In genomic region chr10:128275405-128275804, GRCh38 we compare ENCODE assay signal across 18 cellular contexts.
DNase-seq lines count a peak whose midpoint lies in the region; ATAC-seq and TF ChIP-seq lines count a peak whose summit lies in the region.
"Had no signal": no experiment of that assay in that cellular context is flagged by ENCODE, and none has a peak within 500 bp of the region (broad histone marks: within the 10 kb centered on the region; RNA-seq: fewer than 3 reads in every experiment).

No MANE protein-coding gene starts in this region.

- no peaks in the 10 kb centered on the region for H3K79me1 ChIP-seq in neuronal stem cell (ENCODE audit: low read depth, low read length)

- H3K27me3 Mint-ChIP-seq in T-helper 2 cell treated with Interferon-gamma antibody and Interleukin-4, amounts not matched to agents 5 μg/mL and 100 μg/mL, for 36 hours (ENCODE audit: low read depth): peaks cover 46% of the 10 kb centered on the region
- peaks cover 55% of the 10 kb centered on the region for H3K27me3 Mint-ChIP-seq in activated naive CD8-positive, alpha-beta T cell treated with anti-CD3 and anti-CD28 coated beads for 36 hours
- H3K27me3 Mint-ChIP-seq in stimulated activated memory B cell treated with anti-CD40 and anti-IgM and Interleukin-4, amounts not matched to agents 10 μg/mL and 1 μg/mL and 100 μg/mL, for 72 hours: peaks cover 66% of the 10 kb centered on the region

- peaks cover 7% of the 10 kb centered on the region for H3K4me1 Mint-ChIP-seq in T-helper 2 cell treated with Interferon-gamma antibody and Interleukin-4, amounts not matched to agents 5 μg/mL and 100 μg/mL, for 36 hours (ENCODE audit: low read depth)
- H3K4me1 Mint-ChIP-seq in activated naive CD8-positive, alpha-beta T cell treated with anti-CD3 and anti-CD28 coated beads for 36 hours: peaks cover 10% of the 10 kb centered on the region
- peaks cover 9% of the 10 kb centered on the region for H3K4me1 Mint-ChIP-seq in stimulated activated memory B cell treated with anti-CD40 and anti-IgM and Interleukin-4, amounts not matched to agents 10 μg/mL and 1 μg/mL and 100 μg/mL, for 72 hours

- H3K4me1 ChIP-seq in MM.1S (ENCODE audit: low read length) (peaks cover 19% of the 10 kb centered on the region), neuronal stem cell (ENCODE audit: control insufficient read depth in 2 of 2, insufficient read depth in 1 of 2, low read depth in 1 of 2, low read length in 2 of 2) (peaks cover 0 to 3% of the 10 kb centered on the region in 2 donors)
- H3K4me1 ChIP-seq: Peyer's patch, right lobe of liver, uterus had no signal

- no peaks in the 10 kb centered on the region for H3K9me3 Mint-ChIP-seq in T-helper 2 cell treated with Interferon-gamma antibody and Interleukin-4, amounts not matched to agents 5 μg/mL and 100 μg/mL, for 36 hours
- no peaks in the 10 kb centered on the region for H3K9me3 Mint-ChIP-seq in activated naive CD8-positive, alpha-beta T cell treated with anti-CD3 and anti-CD28 coated beads for 36 hours
- H3K9me3 Mint-ChIP-seq in stimulated activated memory B cell treated with anti-CD40 and anti-IgM and Interleukin-4, amounts not matched to agents 10 μg/mL and 1 μg/mL and 100 μg/mL, for 72 hours: no peaks in the 10 kb centered on the region

- TF ChIP-seq CTCF in MM.1S (IDR thresholded peaks at IDR 0.05; ENCODE audit: low read length) (no peak; the same call in 1 of the 2 replicates), brain microvascular endothelial cell (IDR thresholded peaks at IDR 0.05; ENCODE audit: low read depth, low read length, missing control alignments) (no peak)

- no peak overlapping the region for H4K8ac ChIP-seq in neuronal stem cell (ENCODE audit: low read depth, low read length)

- no peak overlapping the region for H3K9ac ChIP-seq in MM.1S (ENCODE audit: low read length)
- H3K9ac ChIP-seq in neuronal stem cell (ENCODE audit: low read depth, low read length, poor library complexity): no peak overlapping the region

- in situ Hi-C loops in brain microvascular endothelial cell (cut with HindIII; ENCODE audit: low pct_ligation_motif_present, low sequenced_read_pairs): no loop called here

- H3F3A ChIP-seq in MM.1S (ENCODE audit: insufficient read depth, low read length): no peaks in the 10 kb centered on the region

- DNase-seq in T-helper 2 cell treated with Interferon-gamma antibody and Interleukin-4, amounts not matched to agents 5 μg/mL and 100 μg/mL, for 36 hours (ENCODE audit: low spot score): no peak
- DNase-seq in T-helper 2 cell (no peak), MM.1S (no peak), neuronal stem cell (ENCODE audit: low spot score) (no peak), brain microvascular endothelial cell (no peak)
- no peak for DNase-seq in activated naive CD8-positive, alpha-beta T cell treated with anti-CD3 and anti-CD28 coated beads for 36 hours
- DNase-seq: activated CD4-positive, alpha-beta T cell treated with anti-CD3 and anti-CD28 coated beads, Interleukin-2, amount 50 U/mL, for 1 hour; activated gamma-delta T cell treated with Interleukin-2 at 50 U/mL for 16 hours; EL; foreskin melanocyte; NCI-H510A treated with DMSO at 0.1 percent for 48 hours; Peyer's patch; right lobe of liver; uterus had no signal

- WGBS in neuronal stem cell (ENCODE audit: extremely low coverage in 2 of 2, insufficient read length in 2 of 2, insufficient replicate concordance in 1 of 2), 2 donors: no CpG with 5 or more reads among the region's 11 CpGs

- no peak for ATAC-seq in stimulated activated memory B cell treated with anti-CD40 and anti-IgM and Interleukin-4, amounts not matched to agents 10 μg/mL and 1 μg/mL and 100 μg/mL, for 72 hours
- no peak for ATAC-seq in HG03159 (IDR thresholded peaks at IDR 0.05; ENCODE audit: unreplicated experiment)

- no peak overlapping the region for H3K27ac Mint-ChIP-seq in T-helper 2 cell treated with Interferon-gamma antibody and Interleukin-4, amounts not matched to agents 5 μg/mL and 100 μg/mL, for 36 hours
- H3K27ac Mint-ChIP-seq in activated naive CD8-positive, alpha-beta T cell treated with anti-CD3 and anti-CD28 coated beads for 36 hours: no peak overlapping the region
- H3K27ac Mint-ChIP-seq in stimulated activated memory B cell treated with anti-CD40 and anti-IgM and Interleukin-4, amounts not matched to agents 10 μg/mL and 1 μg/mL and 100 μg/mL, for 72 hours: no peak overlapping the region

- H3K27ac ChIP-seq in MM.1S (ENCODE audit: low read length) (no peak overlapping the region), neuronal stem cell (replicated peaks; ENCODE audit: low read length) (no peak overlapping the region), brain microvascular endothelial cell (no peak overlapping the region)
- H3K27ac ChIP-seq: neutrophil, Peyer's patch, right lobe of liver, uterus had no signal

- H3K36me3 ChIP-seq in MM.1S (replicated peaks; ENCODE audit: insufficient read depth, low read length) (no peaks in the 10 kb centered on the region), neuronal stem cell (replicated peaks in 1 of 2; ENCODE audit: control insufficient read depth in 2 of 2, insufficient read depth in 2 of 2, low read length in 2 of 2) (no peaks in the 10 kb centered on the region), brain microvascular endothelial cell (replicated peaks) (no peaks in the 10 kb centered on the region)
- H3K36me3 ChIP-seq: neutrophil, Peyer's patch, right lobe of liver, uterus had no signal

- H3K79me2 ChIP-seq in MM.1S (ENCODE audit: low read length): no peaks in the 10 kb centered on the region

- no peak overlapping the region for H4K91ac ChIP-seq in neuronal stem cell (ENCODE audit: low read depth, low read length, poor library complexity)

- no peak overlapping the region for H3K23ac ChIP-seq in neuronal stem cell (ENCODE audit: low read depth, low read length, poor library complexity)

- H3K4me3 ChIP-seq in MM.1S (ENCODE audit: low read length) (no peak overlapping the region), neuronal stem cell (ENCODE audit: low read length in 2 of 2) (no peak overlapping the region), brain microvascular endothelial cell (ENCODE audit: low read depth, low read length) (no peak overlapping the region)
- H3K4me3 ChIP-seq: lung, Peyer's patch, right lobe of liver, uterus had no signal

- no peak overlapping the region for H2AK5ac ChIP-seq in neuronal stem cell (ENCODE audit: low read depth, low read length)

- no peaks in the 10 kb centered on the region for H4K20me1 ChIP-seq in MM.1S (ENCODE audit: insufficient read depth, low read length)

- H2AFZ ChIP-seq in MM.1S (ENCODE audit: low read length) (0 out of 2 replicates have a peak overlapping the region, but pooled peaks have one; percentile 10), neuronal stem cell (ENCODE audit: low read length) (no peak overlapping the region)

- H2BK15ac ChIP-seq in neuronal stem cell (ENCODE audit: low read length): no peak overlapping the region

- H3K14ac ChIP-seq in neuronal stem cell (ENCODE audit: low read length): no peak overlapping the region

- H3K36me3 Mint-ChIP-seq in T-helper 2 cell treated with Interferon-gamma antibody and Interleukin-4, amounts not matched to agents 5 μg/mL and 100 μg/mL, for 36 hours (ENCODE audit: low read depth): no peaks in the 10 kb centered on the region
- H3K36me3 Mint-ChIP-seq in activated naive CD8-positive, alpha-beta T cell treated with anti-CD3 and anti-CD28 coated beads for 36 hours: no peaks in the 10 kb centered on the region
- H3K36me3 Mint-ChIP-seq in stimulated activated memory B cell treated with anti-CD40 and anti-IgM and Interleukin-4, amounts not matched to agents 10 μg/mL and 1 μg/mL and 100 μg/mL, for 72 hours: no peaks in the 10 kb centered on the region

- H2BK120ac ChIP-seq in neuronal stem cell (ENCODE audit: low read depth, low read length): no peak overlapping the region

- no peaks in the 10 kb centered on the region for H3K27me3 ChIP-seq in MM.1S (replicated peaks; ENCODE audit: insufficient read depth, low read length)
- no peaks in the 10 kb centered on the region for H3K27me3 ChIP-seq in neuronal stem cell (ENCODE audit: control insufficient read depth in 3 of 3, insufficient read depth in 3 of 3, low read depth in 1 of 3, low read length in 3 of 3)
- no peaks in the 10 kb centered on the region for H3K27me3 ChIP-seq in brain microvascular endothelial cell (replicated peaks)
- H3K27me3 ChIP-seq: Peyer's patch, right lobe of liver, uterus had no signal

- H3K18ac ChIP-seq in neuronal stem cell (ENCODE audit: low read length): no peak overlapping the region

- no peak overlapping the region for H2BK5ac ChIP-seq in neuronal stem cell (ENCODE audit: low read length)

- H3K4ac ChIP-seq in neuronal stem cell (ENCODE audit: low read length): no peak overlapping the region

- H3K9me3 ChIP-seq in MM.1S (replicated peaks; ENCODE audit: insufficient read depth, low read length) (no peaks in the 10 kb centered on the region), neuronal stem cell (replicated peaks in 1 of 2; ENCODE audit: control insufficient read depth in 2 of 2, insufficient read depth in 1 of 2, low read depth in 1 of 2, low read length in 2 of 2) (no peaks in the 10 kb centered on the region)
- H3K9me3 ChIP-seq: neutrophil, Peyer's patch, right lobe of liver, uterus had no signal

- no peak overlapping the region for H2BK12ac ChIP-seq in neuronal stem cell (ENCODE audit: low read length)

- no peaks in the 10 kb centered on the region for H3K9me2 ChIP-seq in MM.1S (replicated peaks; ENCODE audit: insufficient read depth, low read length)

- peak overlapping the region; percentile 42 for H3K4me3 Mint-ChIP-seq in T-helper 2 cell treated with Interferon-gamma antibody and Interleukin-4, amounts not matched to agents 5 μg/mL and 100 μg/mL, for 36 hours
- H3K4me3 Mint-ChIP-seq in activated naive CD8-positive, alpha-beta T cell treated with anti-CD3 and anti-CD28 coated beads for 36 hours: peak overlapping the region; percentile 18
- peak overlapping the region; percentile 49 for H3K4me3 Mint-ChIP-seq in stimulated activated memory B cell treated with anti-CD40 and anti-IgM and Interleukin-4, amounts not matched to agents 10 μg/mL and 1 μg/mL and 100 μg/mL, for 72 hours

- H3K4me2 ChIP-seq in MM.1S (ENCODE audit: low read depth, low read length) (peak overlapping the region; percentile 64; the same call in 1 of the 2 replicates), neuronal stem cell (ENCODE audit: insufficient read depth, low read length, poor library complexity, severe bottlenecking) (no peak overlapping the region)
